Comparison of ENCODE assay signal across 29 cellular contexts in the genomic region with DNA sequence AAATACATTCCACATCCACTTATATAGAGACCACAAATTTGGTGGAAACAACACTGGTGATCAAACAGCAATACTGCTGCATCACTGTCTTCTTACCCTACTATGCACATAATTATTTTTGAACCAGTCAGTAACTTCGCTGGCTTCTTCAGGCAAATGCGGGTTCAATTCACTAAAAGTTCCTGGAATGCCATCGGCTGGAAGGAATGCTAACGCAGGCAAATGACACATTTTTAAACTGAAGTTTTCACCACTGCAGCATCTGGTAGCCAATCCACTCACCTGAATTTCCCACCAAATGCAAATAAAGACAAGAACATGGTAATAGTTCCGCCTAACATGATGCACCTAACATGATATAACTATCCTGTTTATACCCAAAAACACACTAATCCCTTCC.
"Had no signal": no experiment of that assay in that cellular context is flagged by ENCODE, and none has a peak within 500 bp of the region (broad histone marks: within the 10 kb centered on the region; RNA-seq: fewer than 3 reads in every experiment).

No MANE protein-coding gene starts in this region.

- H3K4me2 ChIP-seq: neural progenitor cell had no signal

- H3K4me3 ChIP-seq: neural progenitor cell, ovary, psoas muscle, right lobe of liver, sigmoid colon, stomach, thoracic aorta, thyroid gland, tibial nerve, upper lobe of right lung, vagina had no signal

- H3K9me3 Mint-ChIP-seq: natural killer cell; nephron; neural progenitor cell; stimulated activated effector memory CD8-positive, alpha-beta T cell treated with anti-CD3 and anti-CD28 coated beads, Interleukin-12 subunit alpha, Interleukin-12 subunit beta, amount 100 ng/mL, for 72 hours; stimulated activated naive B cell treated with anti-CD40 and anti-IgM and Interleukin-4, amounts not matched to agents 10 μg/mL and 1 μg/mL and 100 μg/mL, for 72 hours; stimulated activated naive CD8-positive, alpha-beta T cell treated with anti-CD3 and anti-CD28 coated beads, Interleukin-15, Interleukin-2, amounts not matched to agents 100 ng/mL and 50 ng/mL, for 24 hours; type B pancreatic cell had no signal

- H3K36me3 Mint-ChIP-seq: natural killer cell had no signal

- H3K9ac ChIP-seq: neural progenitor cell, parathyroid adenoma had no signal

- ATAC-seq: natural killer cell; psoas muscle; right cardiac atrium; right lobe of liver; stimulated activated effector memory CD8-positive, alpha-beta T cell treated with anti-CD3 and anti-CD28 coated beads, Interleukin-12 subunit alpha, Interleukin-12 subunit beta, amount 100 ng/mL, for 72 hours; stimulated activated naive B cell treated with anti-CD40 and anti-IgM and Interleukin-4, amounts not matched to agents 10 μg/mL and 1 μg/mL and 100 μg/mL, for 72 hours; upper lobe of right lung had no signal

- H3K27me3 ChIP-seq: neural progenitor cell, ovary, right lobe of liver, sigmoid colon, stomach, thyroid gland, tibial nerve, upper lobe of right lung, vagina had no signal

- H3K4me3 Mint-ChIP-seq: natural killer cell; nephron; neural progenitor cell; stimulated activated effector memory CD8-positive, alpha-beta T cell treated with anti-CD3 and anti-CD28 coated beads, Interleukin-12 subunit alpha, Interleukin-12 subunit beta, amount 100 ng/mL, for 72 hours; stimulated activated naive B cell treated with anti-CD40 and anti-IgM and Interleukin-4, amounts not matched to agents 10 μg/mL and 1 μg/mL and 100 μg/mL, for 72 hours; stimulated activated naive CD8-positive, alpha-beta T cell treated with anti-CD3 and anti-CD28 coated beads, Interleukin-15, Interleukin-2, amounts not matched to agents 100 ng/mL and 50 ng/mL, for 24 hours; type B pancreatic cell had no signal

- FAIRE-seq: small intestine, urothelium cell line had no signal

- H3K4me1 Mint-ChIP-seq: nephron, neural progenitor cell had no signal

- H3K27ac ChIP-seq: neural progenitor cell, ovary, parathyroid adenoma, psoas muscle, right lobe of liver, sigmoid colon, stomach, thoracic aorta, thyroid gland, tibial nerve, upper lobe of right lung, vagina had no signal

- H3K4me1 ChIP-seq: neural progenitor cell, parathyroid adenoma, psoas muscle, right lobe of liver, sigmoid colon, thyroid gland, vagina had no signal

- H3K27me3 Mint-ChIP-seq: progenitor cell of endocrine pancreas; stimulated activated naive B cell treated with anti-CD40 and anti-IgM and Interleukin-4, amounts not matched to agents 10 μg/mL and 1 μg/mL and 100 μg/mL, for 72 hours; stimulated activated naive CD8-positive, alpha-beta T cell treated with anti-CD3 and anti-CD28 coated beads, Interleukin-15, Interleukin-2, amounts not matched to agents 100 ng/mL and 50 ng/mL, for 24 hours; type B pancreatic cell had no signal

- DNase-seq: natural killer cell; occipital lobe; ovary; posterior cingulate gyrus; psoas muscle; right cardiac atrium; right lobe of liver; sigmoid colon; small intestine; stimulated activated CD4-positive, alpha-beta T cell treated with anti-CD3 and anti-CD28 coated beads, Interleukin-15, amount 100 ng/mL, for 24 hours; stimulated activated CD4-positive, alpha-beta T cell treated with anti-CD3 and anti-CD28 coated beads, Interleukin-2, amount 100 ng/mL, for 24 hours; stimulated activated CD4-positive, alpha-beta T cell treated with anti-CD3 and anti-CD28 coated beads, Interleukin-2, amount 100 ng/mL, for 48 hours; stimulated activated CD4-positive, alpha-beta T cell treated with anti-CD3 and anti-CD28 coated beads, Interleukin-4, amount 100 ng/mL, for 24 hours; stimulated activated naive B cell treated with anti-CD40 and anti-IgM and Interleukin-4, amounts not matched to agents 10 μg/mL and 1 μg/mL and 100 μg/mL, for 72 hours; stimulated activated naive CD4-positive, alpha-beta T cell treated with Interleukin-2 at 50 U/mL for 16 hours; stomach; thyroid gland; upper lobe of right lung had no signal

- H3K36me3 ChIP-seq: ovary, thoracic aorta had no signal

- H2AFZ ChIP-seq: neural progenitor cell, parathyroid adenoma had no signal

- H3K9me3 ChIP-seq: ovary, psoas muscle, right lobe of liver, sigmoid colon, stomach, thoracic aorta, thyroid gland, tibial nerve, upper lobe of right lung, vagina had no signal

- H3K27ac Mint-ChIP-seq: natural killer cell; nephron; neural progenitor cell; progenitor cell of endocrine pancreas; stimulated activated effector memory CD8-positive, alpha-beta T cell treated with anti-CD3 and anti-CD28 coated beads, Interleukin-12 subunit alpha, Interleukin-12 subunit beta, amount 100 ng/mL, for 72 hours; stimulated activated naive B cell treated with anti-CD40 and anti-IgM and Interleukin-4, amounts not matched to agents 10 μg/mL and 1 μg/mL and 100 μg/mL, for 72 hours; stimulated activated naive CD8-positive, alpha-beta T cell treated with anti-CD3 and anti-CD28 coated beads, Interleukin-15, Interleukin-2, amounts not matched to agents 100 ng/mL and 50 ng/mL, for 24 hours; type B pancreatic cell had no signal
